In the genomic region with DNA sequence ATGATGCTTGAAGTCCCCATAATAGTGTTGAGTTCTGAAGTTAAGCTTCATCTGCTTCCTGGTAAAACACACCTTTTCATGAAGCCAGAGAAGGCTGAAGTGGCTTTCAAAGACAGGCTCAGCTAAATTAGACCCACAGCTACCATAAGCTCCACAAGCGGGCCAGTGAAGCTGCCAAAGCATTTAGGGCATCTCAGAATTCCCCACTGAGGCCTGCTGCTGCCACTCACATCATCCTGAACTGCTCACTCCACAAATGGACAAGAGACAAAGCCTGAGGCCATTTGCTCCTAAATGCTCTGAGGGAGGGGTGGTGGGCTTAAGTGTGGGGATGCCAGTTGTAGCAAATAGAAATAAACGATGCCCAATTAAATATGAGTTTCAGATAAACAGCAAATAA, we compare ENCODE assay signal across 1 cellular context.
TF ChIP-seq lines count a peak whose summit lies in the region.

No MANE protein-coding gene starts in this region.

TF ChIP-seq in IMR-90, 13 proteins besides CTCF, POLR2A, EP300 and RAD21 (continued from another document):
- TF ChIP-seq CEBPB (IDR thresholded peaks at IDR 0.05; ENCODE audit: low read depth, low read length) (no peak), SMC3 (IDR thresholded peaks at IDR 0.05; ENCODE audit: low read depth, low read length) (no peak)
